In the genomic region with DNA sequence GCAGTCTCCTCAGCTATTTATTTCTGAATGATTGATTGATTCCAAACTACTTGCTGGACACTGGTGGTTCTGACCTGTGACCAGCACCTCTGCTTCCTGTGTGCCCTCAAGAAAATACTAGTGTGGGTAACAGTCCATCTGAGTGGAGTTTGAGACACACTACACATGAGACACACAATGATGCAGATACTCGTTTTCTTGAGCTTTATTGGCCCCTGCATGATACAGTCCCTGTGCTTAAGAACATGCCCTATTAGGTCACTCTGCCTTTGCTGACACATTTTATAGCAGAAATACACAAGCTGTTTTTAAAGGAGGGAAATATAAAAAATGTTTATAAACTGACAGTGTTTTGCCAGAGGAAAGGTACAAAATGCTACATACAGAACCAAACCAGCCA, we compare ENCODE assay signal across 1 cellular context.
TF ChIP-seq lines count a peak whose summit lies in the region.

No MANE protein-coding gene starts in this region.

TF ChIP-seq in GM12878, 131 proteins besides CTCF, POLR2A, EP300 and RAD21 (continued from another document):
- TF ChIP-seq, protein P1, sequence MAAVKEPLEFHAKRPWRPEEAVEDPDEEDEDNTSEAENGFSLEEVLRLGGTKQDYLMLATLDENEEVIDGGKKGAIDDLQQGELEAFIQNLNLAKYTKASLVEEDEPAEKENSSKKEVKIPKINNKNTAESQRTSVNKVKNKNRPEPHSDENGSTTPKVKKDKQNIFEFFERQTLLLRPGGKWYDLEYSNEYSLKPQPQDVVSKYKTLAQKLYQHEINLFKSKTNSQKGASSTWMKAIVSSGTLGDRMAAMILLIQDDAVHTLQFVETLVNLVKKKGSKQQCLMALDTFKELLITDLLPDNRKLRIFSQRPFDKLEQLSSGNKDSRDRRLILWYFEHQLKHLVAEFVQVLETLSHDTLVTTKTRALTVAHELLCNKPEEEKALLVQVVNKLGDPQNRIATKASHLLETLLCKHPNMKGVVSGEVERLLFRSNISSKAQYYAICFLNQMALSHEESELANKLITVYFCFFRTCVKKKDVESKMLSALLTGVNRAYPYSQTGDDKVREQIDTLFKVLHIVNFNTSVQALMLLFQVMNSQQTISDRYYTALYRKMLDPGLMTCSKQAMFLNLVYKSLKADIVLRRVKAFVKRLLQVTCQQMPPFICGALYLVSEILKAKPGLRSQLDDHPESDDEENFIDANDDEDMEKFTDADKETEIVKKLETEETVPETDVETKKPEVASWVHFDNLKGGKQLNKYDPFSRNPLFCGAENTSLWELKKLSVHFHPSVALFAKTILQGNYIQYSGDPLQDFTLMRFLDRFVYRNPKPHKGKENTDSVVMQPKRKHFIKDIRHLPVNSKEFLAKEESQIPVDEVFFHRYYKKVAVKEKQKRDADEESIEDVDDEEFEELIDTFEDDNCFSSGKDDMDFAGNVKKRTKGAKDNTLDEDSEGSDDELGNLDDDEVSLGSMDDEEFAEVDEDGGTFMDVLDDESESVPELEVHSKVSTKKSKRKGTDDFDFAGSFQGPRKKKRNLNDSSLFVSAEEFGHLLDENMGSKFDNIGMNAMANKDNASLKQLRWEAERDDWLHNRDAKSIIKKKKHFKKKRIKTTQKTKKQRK (IDR thresholded peaks at IDR 0.05; ENCODE audit: low read depth, low read length) = no peak
